Comparison of ENCODE assay signal across 1 cellular context in the genomic region with DNA sequence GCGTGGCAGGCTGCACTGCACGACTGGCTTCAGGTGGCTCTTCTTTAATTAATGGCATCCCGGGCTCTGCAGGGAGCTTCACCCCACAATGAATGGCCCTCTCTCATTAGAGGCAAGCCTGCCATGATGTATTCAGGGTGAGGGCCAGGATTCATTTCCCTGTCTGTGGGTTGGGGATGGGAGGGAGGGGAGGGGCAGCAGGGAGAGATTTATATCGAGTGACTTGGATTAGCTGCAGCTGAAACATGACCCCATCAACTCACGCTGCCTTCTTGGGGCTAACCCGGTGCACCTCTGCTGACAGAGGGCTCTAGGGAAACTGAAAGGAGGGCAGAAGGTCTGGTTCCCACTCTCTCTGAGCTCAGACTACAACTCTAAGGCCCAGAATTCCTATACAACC.
TF ChIP-seq lines count a peak whose summit lies in the region.

No MANE protein-coding gene starts in this region.

TF ChIP-seq in K562, 482 proteins besides CTCF, POLR2A, EP300 and RAD21 (continued from another document):
- TF ChIP-seq, protein P1, sequence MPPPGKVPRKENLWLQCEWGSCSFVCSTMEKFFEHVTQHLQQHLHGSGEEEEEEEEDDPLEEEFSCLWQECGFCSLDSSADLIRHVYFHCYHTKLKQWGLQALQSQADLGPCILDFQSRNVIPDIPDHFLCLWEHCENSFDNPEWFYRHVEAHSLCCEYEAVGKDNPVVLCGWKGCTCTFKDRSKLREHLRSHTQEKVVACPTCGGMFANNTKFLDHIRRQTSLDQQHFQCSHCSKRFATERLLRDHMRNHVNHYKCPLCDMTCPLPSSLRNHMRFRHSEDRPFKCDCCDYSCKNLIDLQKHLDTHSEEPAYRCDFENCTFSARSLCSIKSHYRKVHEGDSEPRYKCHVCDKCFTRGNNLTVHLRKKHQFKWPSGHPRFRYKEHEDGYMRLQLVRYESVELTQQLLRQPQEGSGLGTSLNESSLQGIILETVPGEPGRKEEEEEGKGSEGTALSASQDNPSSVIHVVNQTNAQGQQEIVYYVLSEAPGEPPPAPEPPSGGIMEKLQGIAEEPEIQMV (tag; conservative IDR thresholded peaks at IDR 0.05; ENCODE audit: low read depth): no peak
- no peak for TF ChIP-seq ZBTB1 (CRISPR knock-in tag; IDR thresholded peaks at IDR 0.05; ENCODE audit: borderline replicate concordance, low read depth)
- no peak for TF ChIP-seq SETDB1 (IDR thresholded peaks at IDR 0.05; ENCODE audit: low read length)
TF ChIP-seq in K562: peak in this region for 0.
